ENCODE assay signal across 1 cellular context in genomic region chr11:78363018-78363619, GRCh38.
TF ChIP-seq lines count a peak whose summit lies in the region.

No MANE protein-coding gene starts in this region.

TF ChIP-seq in K562, 482 proteins besides CTCF, POLR2A, EP300 and RAD21 (continued from another document and continues in another):
- TF ChIP-seq ZNF175 (CRISPR knock-in tag; IDR thresholded peaks at IDR 0.05; ENCODE audit: low read depth) (no peak), MCM3 (IDR thresholded peaks at IDR 0.05) (no peak), YY1 (IDR thresholded peaks at IDR 0.05; ENCODE audit: borderline replicate concordance in 1 of 3, control insufficient read depth in 1 of 3, extremely low read depth in 1 of 3, insufficient read depth in 3 of 3, insufficient read length in 1 of 3, insufficient replicate concordance in 2 of 3, low read depth in 1 of 3, low read length in 2 of 3) (no peak), ZNF444 (CRISPR knock-in tag; IDR thresholded peaks at IDR 0.05) (no peak), CREM (IDR thresholded peaks at IDR 0.05; ENCODE audit: low read depth) (no peak), ZNF280A (IDR thresholded peaks at IDR 0.05; ENCODE audit: low read depth, partially characterized antibody) (no peak), HNRNPL (IDR thresholded peaks at IDR 0.05; ENCODE audit: low read depth, low read length) (no peak), TEAD4 (IDR thresholded peaks at IDR 0.05; ENCODE audit: low read length) (no peak), TEAD4 (CRISPR knock-in tag; IDR thresholded peaks at IDR 0.05; ENCODE audit: borderline replicate concordance) (no peak), RAD51 (IDR thresholded peaks at IDR 0.05; ENCODE audit: borderline replicate concordance, low read depth) (no peak), SAFB (IDR thresholded peaks at IDR 0.05; ENCODE audit: borderline replicate concordance, low read depth, low read length) (no peak), DNMT1 (IDR thresholded peaks at IDR 0.05) (no peak), HLTF (IDR thresholded peaks at IDR 0.05) (no peak), FOXP4 (CRISPR knock-in tag; IDR thresholded peaks at IDR 0.05; ENCODE audit: borderline replicate concordance) (no peak), ZBTB1 (CRISPR knock-in tag; IDR thresholded peaks at IDR 0.05; ENCODE audit: borderline replicate concordance, low read depth) (no peak), MAFK (IDR thresholded peaks at IDR 0.05; ENCODE audit: low read length) (peak; percentile 81), SREBF2 (CRISPR knock-in tag; IDR thresholded peaks at IDR 0.05) (no peak), ZNF280B (CRISPR knock-in tag; IDR thresholded peaks at IDR 0.05) (no peak), JUND (IDR thresholded peaks at IDR 0.05; ENCODE audit: borderline replicate concordance, low read depth, low read length) (no peak), JUND (tag; IDR thresholded peaks at IDR 0.05; ENCODE audit: borderline replicate concordance, low read depth, low read length) (0 out of 3 replicates have a peak, but pooled peaks have one; percentile 17), HDAC3 (IDR thresholded peaks at IDR 0.05; ENCODE audit: borderline replicate concordance, partially characterized antibody) (no peak), HMBOX1 (IDR thresholded peaks at IDR 0.05) (peak; percentile 68), NCOR1 (IDR thresholded peaks at IDR 0.05) (no peak), MAFG (tag; conservative IDR thresholded peaks at IDR 0.05) (peak; percentile 84), ETV1 (tag; conservative IDR thresholded peaks at IDR 0.05; ENCODE audit: low read depth) (0 out of 2 replicates have a peak, but pooled peaks have one; percentile 12), ZNF398 (CRISPR knock-in tag; IDR thresholded peaks at IDR 0.05) (no peak), BRCA1 (IDR thresholded peaks at IDR 0.05) (no peak), BRCA1 (CRISPR knock-in tag; IDR thresholded peaks at IDR 0.05) (no peak), ZNF24 (IDR thresholded peaks at IDR 0.05) (no peak), SMARCB1 (IDR thresholded peaks at IDR 0.05; ENCODE audit: insufficient read length, low read depth) (no peak), RBM15 (IDR thresholded peaks at IDR 0.05; ENCODE audit: insufficient read depth, low read length) (no peak), ETV6 (IDR thresholded peaks at IDR 0.05; ENCODE audit: borderline replicate concordance in 1 of 2, low read depth in 2 of 2, low read length in 1 of 2) (no peak), ETV6 (CRISPR knock-in tag; IDR thresholded peaks at IDR 0.05; ENCODE audit: borderline replicate concordance) (no peak), PML (IDR thresholded peaks at IDR 0.05; ENCODE audit: low read length) (no peak), E2F4 (CRISPR knock-in tag; IDR thresholded peaks at IDR 0.05; ENCODE audit: low read depth) (no peak), ZNF57 (CRISPR knock-in tag; IDR thresholded peaks at IDR 0.05) (no peak), CBFB (CRISPR knock-in tag; IDR thresholded peaks at IDR 0.05) (no peak), PCBP2 (IDR thresholded peaks at IDR 0.05; ENCODE audit: low read depth, low read length, poor library complexity, severe bottlenecking) (no peak), CXXC5 (CRISPR knock-in tag; IDR thresholded peaks at IDR 0.05) (no peak), ZNF584 (CRISPR knock-in tag; IDR thresholded peaks at IDR 0.05; ENCODE audit: low read depth) (0 out of 2 replicates have a peak, but pooled peaks have one; percentile 39), ZNF644 (tag; IDR thresholded peaks at IDR 0.05; ENCODE audit: low read depth) (no peak), AFF4 (CRISPR knock-in tag; IDR thresholded peaks at IDR 0.05) (no peak), BCOR (IDR thresholded peaks at IDR 0.05) (no peak), PCBP1 (IDR thresholded peaks at IDR 0.05; ENCODE audit: low read depth, low read length, poor library complexity, severe bottlenecking) (no peak), CSDE1 (IDR thresholded peaks at IDR 0.05) (no peak), NR2C1 (IDR thresholded peaks at IDR 0.05) (no peak), NR2C1 (tag; IDR thresholded peaks at IDR 0.05) (no peak), SMARCA4 (IDR thresholded peaks at IDR 0.05) (no peak), BRD4 (IDR thresholded peaks at IDR 0.05) (no peak), MYNN (IDR thresholded peaks at IDR 0.05) (no peak), MYNN (CRISPR knock-in tag; IDR thresholded peaks at IDR 0.05) (no peak), HMG20A (CRISPR knock-in tag; conservative IDR thresholded peaks at IDR 0.05) (no peak), AFF1 (IDR thresholded peaks at IDR 0.05; ENCODE audit: low read depth in 1 of 2, partially characterized antibody in 2 of 2) (no peak), CBX2 (IDR thresholded peaks at IDR 0.05; ENCODE audit: insufficient read depth, low read length, poor library complexity, severe bottlenecking) (no peak), ZFP30 (CRISPR knock-in tag; IDR thresholded peaks at IDR 0.05; ENCODE audit: borderline replicate concordance) (no peak)
